ENCODE assay signal across 8 cellular contexts in genomic region chr1:225777058-225777582, GRCh38. TPM values are rescaled to one million over a fixed set of nuclear protein-coding genes. Genes with fewer than 3 reads are reported as not detected.
A peak's percentile ranks its signal among the peaks of the same experiment; 100 is the strongest.
DNase-seq lines count a peak whose midpoint lies in the region; ATAC-seq, FAIRE-seq and TF ChIP-seq lines count a peak whose summit lies in the region.

No MANE protein-coding gene starts in this region.

- intact Hi-C loops in GM12878 (cut with micrococcal nuclease; ENCODE audit: unreplicated experiment): loop anchor here (1.0 to 10.0 kb wide), 3 partner anchors 71 to 338 kb away; partner anchors contain the start of gene PYCR2

- H3K27me3 Mint-ChIP-seq in activated T-cell treated with anti-CD3 and anti-CD28 coated beads, Interleukin-2, amount 50 U/mL, for 72 hours (ENCODE audit: low read depth): no peaks in the 10 kb centered on the region
- peaks cover 2 to 3% (median 2%) of the 10 kb centered on the region in 3 donors for H3K27me3 Mint-ChIP-seq in immature natural killer cell (ENCODE audit: low read depth in 3 of 3)

- H3K79me2 ChIP-seq in GM12878 (ENCODE audit: control insufficient read depth, insufficient read depth, low read length): peaks cover 40% of the 10 kb centered on the region

- FAIRE-seq in GM12878 (lab: Jason Lieb, UNC): no peak

- H3K9ac ChIP-seq in GM12878 (ENCODE audit: control insufficient read depth, insufficient read depth, low read length) (peak overlapping the region; percentile 95), mesenchymal stem cell (ENCODE audit: low read length) (peak overlapping the region; percentile 99)

- H2AFZ ChIP-seq in GM12878 (ENCODE audit: control insufficient read depth, low read depth, low read length) (peak overlapping the region; percentile 97), mesenchymal stem cell (ENCODE audit: low read depth, low read length) (no peak overlapping the region)

- no peak overlapping the region for H3K4ac ChIP-seq in mesenchymal stem cell (ENCODE audit: low read depth in 1 of 2, low read length in 2 of 2)

- peak overlapping the region; percentile 98 for H2BK15ac ChIP-seq in mesenchymal stem cell (ENCODE audit: low read depth, poor library complexity, severe bottlenecking)

- no peak for TF ChIP-seq EP300 in GM12878 (IDR thresholded peaks at IDR 0.05; ENCODE audit: borderline replicate concordance in 1 of 2, control insufficient read depth in 1 of 2, low read depth in 2 of 2, low read length in 2 of 2)

- BruUV-seq in GM12878 (replicated peaks; lab: Mats Ljungman, UMichigan): no TSS peak

- TF ChIP-seq RAD21 in GM12878 (IDR thresholded peaks at IDR 0.05; ENCODE audit: insufficient read depth, low read depth, low read length): no peak

- H3K4me1 ChIP-seq in GM12878 (ENCODE audit: control insufficient read depth, insufficient read depth, low read length): no peaks in the 10 kb centered on the region
- peaks cover 13% of the 10 kb centered on the region for H3K4me1 ChIP-seq in mesenchymal stem cell (ENCODE audit: control insufficient read depth, insufficient read depth, low read depth, low read length)

- peaks cover 2% of the 10 kb centered on the region for H3K79me1 ChIP-seq in mesenchymal stem cell (replicated peaks; ENCODE audit: low read length, poor library complexity, severe bottlenecking)

- H2BK120ac ChIP-seq in mesenchymal stem cell (ENCODE audit: low read depth, low read length): no peak overlapping the region

- H4K20me1 ChIP-seq in GM12878 (ENCODE audit: control insufficient read depth, insufficient read depth): no peaks in the 10 kb centered on the region; the same call in 1 of the 2 replicates

- H3K36me3 Mint-ChIP-seq in activated T-cell treated with anti-CD3 and anti-CD28 coated beads, Interleukin-2, amount 50 U/mL, for 72 hours (ENCODE audit: insufficient read depth in 2 of 2): peaks cover 6 to 12% of the 10 kb centered on the region in 2 donors
- H3K36me3 Mint-ChIP-seq in immature natural killer cell: no peaks in the 10 kb centered on the region

- ATAC-seq in activated T-cell treated with anti-CD3 and anti-CD28 coated beads, Interleukin-2, amount 50 U/mL, for 72 hours (replicated peaks in 1 of 2): peak; percentile 31 to 32
- ATAC-seq in HG03457 (IDR thresholded peaks at IDR 0.05; ENCODE audit: unreplicated experiment) (peak; percentile 6), GM12878 (peak; percentile 5)

- CTCF ChIA-PET in GM12878 (lab: Yijun Ruan, JAX): interaction anchor here (0.6 to 6.2 kb wide), 37 partner anchors 9 to 375 kb away, joined by 3 to 57 read pairs (median 4); partner anchors contain the start of genes EPHX1, PYCR2, SDE2 and TMEM63A

- peaks cover 28% of the 10 kb centered on the region for H3K4me1 Mint-ChIP-seq in activated T-cell treated with anti-CD3 and anti-CD28 coated beads, Interleukin-2, amount 50 U/mL, for 72 hours (ENCODE audit: low read depth)
- H3K4me1 Mint-ChIP-seq in immature natural killer cell: peaks cover under 1 to 21% of the 10 kb centered on the region in 2 donors

- no peak overlapping the region for H2BK5ac ChIP-seq in mesenchymal stem cell (ENCODE audit: low read depth, low read length, poor library complexity, severe bottlenecking)

- in situ Hi-C loops in GM12878 (cut with MboI): loop anchor here (5.0 to 10.0 kb wide), 2 partner anchors 135 to 302 kb away; no protein-coding TSS in a partner anchor

- no peak overlapping the region for H3K23ac ChIP-seq in mesenchymal stem cell (ENCODE audit: low read length in 2 of 2)

- peak overlapping the region; percentile 10 for H4K8ac ChIP-seq in mesenchymal stem cell (ENCODE audit: low read length)

- no peak for TF ChIP-seq POLR2A in GM12878 (IDR thresholded peaks at IDR 0.05; ENCODE audit: low read depth, low read length)

- H3K18ac ChIP-seq in mesenchymal stem cell (ENCODE audit: low read depth in 1 of 2, low read length in 2 of 2): peak overlapping the region; percentile 66 to 75

- no peaks in the 10 kb centered on the region for H3K9me3 Mint-ChIP-seq in activated T-cell treated with anti-CD3 and anti-CD28 coated beads, Interleukin-2, amount 50 U/mL, for 72 hours
- no peaks in the 10 kb centered on the region for H3K9me3 Mint-ChIP-seq in immature natural killer cell

- RAD21 ChIA-PET in GM12878 (lab: Charles Lee; ENCODE audit: unreplicated experiment): interaction anchor here (0.7 to 5.2 kb wide), 12 partner anchors 9 to 310 kb away, joined by 3 to 39 read pairs (median 5); partner anchors contain the start of genes EPHX1, LEFTY1 and TMEM63A

- 42% methylated on average over 18 of the region's 18 CpGs for WGBS in GM12878 (ENCODE audit: insufficient coverage, insufficient replicate concordance, low lambda C conversion rate, missing lambda C conversion rate)
- 40% methylated on average over 18 of the region's 18 CpGs for WGBS in mesenchymal stem cell

- SMC1A ChIA-PET in GM12878 (lab: Charles Lee; ENCODE audit: uncharacterized antibody, unreplicated experiment): interaction anchor here (0.7 to 3.5 kb wide), 12 partner anchors 8 to 303 kb away, joined by 3 to 29 read pairs (median 4); partner anchors contain the start of genes PYCR2 and TMEM63A

- H3K27me3 ChIP-seq in GM12878 (replicated peaks in 1 of 2; ENCODE audit: control insufficient read depth in 2 of 2, insufficient read depth in 2 of 2, low read length in 1 of 2) (no peaks in the 10 kb centered on the region), mesenchymal stem cell (ENCODE audit: control insufficient read depth in 1 of 2, insufficient read depth in 1 of 2, low read length in 2 of 2) (no peaks in the 10 kb centered on the region)

- H3K27ac Mint-ChIP-seq in activated T-cell treated with anti-CD3 and anti-CD28 coated beads, Interleukin-2, amount 50 U/mL, for 72 hours: no peak overlapping the region
- H3K27ac Mint-ChIP-seq in immature natural killer cell: no peak overlapping the region

- no peak for TF ChIP-seq CTCF in GM12878 (IDR thresholded peaks at IDR 0.05 in 2 of 3, conservative IDR thresholded peaks at IDR 0.05 in 1 of 3; ENCODE audit: control insufficient read depth in 2 of 3, extremely low read depth in 1 of 3, insufficient read depth in 1 of 3, low read depth in 3 of 3, low read length in 3 of 3)

- H3K4me3 ChIP-seq in GM12878 (peak overlapping the region; percentile 61), mesenchymal stem cell (ENCODE audit: insufficient read depth in 1 of 2, low read depth in 1 of 2, low read length in 2 of 2) (peak overlapping the region; percentile 45 to 99)

- H3K36me3 ChIP-seq in GM12878 (ENCODE audit: control insufficient read depth in 2 of 2, insufficient read depth in 2 of 2, low read length in 1 of 2): 0 out of 4 replicates have a peak, but pooled peaks cover 0 to 5% of the 10 kb centered on the region in 2 experiments
- peaks cover 0 to 4% of the 10 kb centered on the region in 2 experiments for H3K36me3 ChIP-seq in mesenchymal stem cell (ENCODE audit: control insufficient read depth in 1 of 2, insufficient read depth in 2 of 2, low read depth in 1 of 2, low read length in 2 of 2)

- no peak overlapping the region for H2AK5ac ChIP-seq in mesenchymal stem cell (ENCODE audit: low read length, severe bottlenecking)

- H3K14ac ChIP-seq in mesenchymal stem cell (ENCODE audit: low read length in 2 of 2): peak overlapping the region in 1 of 2 experiments; percentile 49

- H4K91ac ChIP-seq in mesenchymal stem cell (ENCODE audit: low read length): no peak overlapping the region

- H2BK12ac ChIP-seq in mesenchymal stem cell (ENCODE audit: low read length in 2 of 2): peak overlapping the region in 1 of 2 experiments; percentile 63

- DNase-seq in activated T-cell treated with anti-CD3 and anti-CD28 coated beads, Interleukin-2, amount 50 U/mL, for 72 hours: no peak
- no peak for DNase-seq in activated T-cell treated with anti-CD3 and anti-CD28 coated beads, Interleukin-2, amount 50 U/mL, for 1 hour
- DNase-seq in GM12878 (ENCODE audit: low read depth, low spot score): no peak
- DNase-seq in mesenchymal stem cell: no peak
- no peak for DNase-seq in immature natural killer cell
- no peak for DNase-seq in COR-L47 (lab: John Stamatoyannopoulos, UW)
- DNase-seq in NCI-H526 treated with DMSO at 0.1 percent for 48 hours (lab: John Stamatoyannopoulos, UW): no peak

- H3K4me3 Mint-ChIP-seq in activated T-cell treated with anti-CD3 and anti-CD28 coated beads, Interleukin-2, amount 50 U/mL, for 72 hours: no peak overlapping the region
- H3K4me3 Mint-ChIP-seq in immature natural killer cell: no peak overlapping the region

- H3K27ac ChIP-seq in GM12878 (ENCODE audit: control insufficient read depth, insufficient read depth): peak overlapping the region; percentile 46; the same call in 1 of the 2 replicates
- peak overlapping the region; percentile 64 for H3K27ac ChIP-seq in mesenchymal stem cell (ENCODE audit: low read length, poor library complexity, severe bottlenecking)

- POLR2A ChIA-PET in GM12878 (lab: Charles Lee): interaction anchor here (0.9 to 3.8 kb wide), 6 partner anchors 13 to 309 kb away, joined by 3 to 30 read pairs (median 4); partner anchors contain the start of gene TMEM63A

- no peaks in the 10 kb centered on the region; the same call in 2 of the 3 replicates for H3K9me3 ChIP-seq in GM12878 (replicated peaks; ENCODE audit: control insufficient read depth, insufficient read depth, low read length)
- H3K9me3 ChIP-seq in mesenchymal stem cell (ENCODE audit: control insufficient read depth, low read length): no peaks in the 10 kb centered on the region

- peak overlapping the region; percentile 73 for H3K4me2 ChIP-seq in GM12878 (ENCODE audit: control insufficient read depth, insufficient read depth)
- H3K4me2 ChIP-seq in mesenchymal stem cell (ENCODE audit: low read length, poor library complexity, severe bottlenecking): peak overlapping the region; percentile 86

RNA-seq across cellular contexts. Expression of gene SRP9, which starts 0.5 kb away (rescaled TPM):
- total RNA-seq in activated T-cell treated with anti-CD3 and anti-CD28 coated beads, Interleukin-2, amount 50 U/mL, for 72 hours: 100 to 1,000 TPM; 217 to 239 TPM
- total RNA-seq in GM12878 (2013; cell fraction: nucleolus; rRNA removed): 92.8 and 142 TPM in 2 replicates
- total RNA-seq in GM12878 (2014; rRNA removed) (250 and 316 TPM in 2 replicates), GM12878 (2014; rRNA removed; fragmentation: Illumina TruSeq; extraction: Trizol) (367 and 372 TPM in 2 replicates), GM12878 (2021) (248 and 256 TPM in 2 replicates)
- 137 TPM for polyA plus RNA-seq in GM12878 (2011; ENCODE audit: low read depth)
- polyA plus RNA-seq in GM12878 (2011; rRNA removed) (639 and 968 TPM in 2 replicates), GM12878 (2014; fragmentation: Illumina TruSeq; extraction: Trizol) (389 and 483 TPM in 2 replicates), GM12878 (2014; fragmentation: Nextera tagmentation; extraction: Ambion mirVana) (1,000 to 10,000 TPM in 1 of 2 experiments, 100 to 1,000 TPM in 1; 912 to 1,200 TPM), GM12878 (2014; rRNA removed) (221 and 283 TPM in 2 replicates), GM12878 (2016; fragmentation: Nextera tagmentation; extraction: Ambion mirVana) (100 to 1,000 TPM; 643 to 700 TPM), immature natural killer cell (100 to 1,000 TPM; 300 to 594 (median 317) TPM)
- polyA plus RNA-seq in GM12878 (2011; cell fraction: cytosol; rRNA removed): 187 and 288 TPM in 2 replicates
- polyA plus RNA-seq in GM12878 (2011; cell fraction: nucleus; rRNA removed): 151 and 163 TPM in 2 replicates
- polyA plus RNA-seq in GM12878 (2012): 184 and 213 TPM in 2 replicates
- polyA minus RNA-seq in GM12878 (2011; rRNA and poly(A)+ RNA removed): 97.0 and 162 TPM in 2 replicates
- polyA minus RNA-seq in GM12878 (2011; cell fraction: cytosol; rRNA and poly(A)+ RNA removed): 58.9 and 81.8 TPM in 2 replicates
- 20.8 and 23.2 TPM in 2 replicates for polyA minus RNA-seq in GM12878 (2011; cell fraction: nucleus; rRNA and poly(A)+ RNA removed)
- polyA plus RNA-seq in mesenchymal stem cell (2013, experiment 1 of 2): 196 TPM
- polyA plus RNA-seq in mesenchymal stem cell (2013, experiment 2 of 2): 205 TPM

RNA-seq across cellular contexts. Expression of gene EPHX1, which starts 32.8 kb away (rescaled TPM):
- total RNA-seq in activated T-cell treated with anti-CD3 and anti-CD28 coated beads, Interleukin-2, amount 50 U/mL, for 72 hours: 1 to 10 TPM; 2.6 to 3.8 TPM
- total RNA-seq in GM12878 (2013; cell fraction: nucleolus; rRNA removed): 1.2 and 3.3 TPM in 2 replicates
- total RNA-seq in GM12878 (2014; rRNA removed) (0.73 and 1.0 TPM in 2 replicates), GM12878 (2014; rRNA removed; fragmentation: Illumina TruSeq; extraction: Trizol) (1.0 TPM in 2 replicates), GM12878 (2021) (2.6 and 2.9 TPM in 2 replicates)
- polyA plus RNA-seq in GM12878 (2011; ENCODE audit: low read depth): 1.4 TPM
- polyA plus RNA-seq in GM12878 (2011; rRNA removed) (0.29 and 0.69 TPM in 2 replicates), GM12878 (2014; fragmentation: Illumina TruSeq; extraction: Trizol) (1.4 and 1.6 TPM in 2 replicates), GM12878 (2014; fragmentation: Nextera tagmentation; extraction: Ambion mirVana) (not detected), GM12878 (2014; rRNA removed) (0.33 and 1.6 TPM in 2 replicates), GM12878 (2016; fragmentation: Nextera tagmentation; extraction: Ambion mirVana) (under 1 TPM; 0.64 to 0.83 TPM), immature natural killer cell (1 to 10 TPM in 2 of 3 donors, under 1 TPM in 1; 0.86 to 2.4 (median 1.5) TPM)
- polyA plus RNA-seq in GM12878 (2011; cell fraction: cytosol; rRNA removed): 0.22 and 0.78 TPM in 2 replicates
- polyA plus RNA-seq in GM12878 (2011; cell fraction: nucleus; rRNA removed): 1.1 and 1.2 TPM in 2 replicates
- 1.5 and 2.8 TPM in 2 replicates for polyA plus RNA-seq in GM12878 (2012)
- 0.62 TPM in 1 of 2 replicates, not detected in the other for polyA minus RNA-seq in GM12878 (2011; rRNA and poly(A)+ RNA removed)
- not detected in 2 replicates for polyA minus RNA-seq in GM12878 (2011; cell fraction: cytosol; rRNA and poly(A)+ RNA removed)
- 0.86 and 0.97 TPM in 2 replicates for polyA minus RNA-seq in GM12878 (2011; cell fraction: nucleus; rRNA and poly(A)+ RNA removed)
- polyA plus RNA-seq in mesenchymal stem cell (2013, experiment 1 of 2): 58.9 TPM
- 59.0 TPM for polyA plus RNA-seq in mesenchymal stem cell (2013, experiment 2 of 2)
